Comparison of ENCODE assay signal across 23 cellular contexts in genomic region chr2:57793310-57793709, GRCh38.
DNase-seq lines count a peak whose midpoint lies in the region; ATAC-seq, FAIRE-seq and TF ChIP-seq lines count a peak whose summit lies in the region.
"Had no signal": no experiment of that assay in that cellular context is flagged by ENCODE, and none has a peak within 500 bp of the region (broad histone marks: within the 10 kb centered on the region; RNA-seq: fewer than 3 reads in every experiment).

No MANE protein-coding gene starts in this region.

- no peak overlapping the region; the same call in 1 of the 2 replicates for H3K18ac ChIP-seq in H1 (ENCODE audit: extremely low read depth, low read length)

- H2BK15ac ChIP-seq in H1 (ENCODE audit: low read length), result peak overlapping the region; percentile 90; the same call in 1 of the 2 replicates

- H3K27me3 ChIP-seq in H1 (replicated peaks in 1 of 4; ENCODE audit: control insufficient read depth in 3 of 4, extremely low read depth in 1 of 4, insufficient read depth in 3 of 4, low read length in 3 of 4), result no peaks in the 10 kb centered on the region
- no peaks in the 10 kb centered on the region for H3K27me3 ChIP-seq in HAP-1 (ENCODE audit: low read depth)
- H3K27me3 ChIP-seq: BE2C, BLaER1 had no signal

- no peaks in the 10 kb centered on the region for H4K20me1 ChIP-seq in H1 (replicated peaks in 1 of 2; ENCODE audit: control insufficient read depth in 1 of 2, insufficient read depth in 2 of 2, low read length in 2 of 2)
- H4K20me1 ChIP-seq: BLaER1 had no signal

- no peak for DNase-seq in H1 (ENCODE audit: low read depth in 1 of 2, low spot score in 2 of 2)
- DNase-seq in amygdala (lab: John Stamatoyannopoulos, UW), result no peak
- no peak for DNase-seq in central memory CD4-positive, alpha-beta T cell
- no peak for DNase-seq in HAP-1 (ENCODE audit: low spot score in 2 of 2)
- DNase-seq: 8988T; ACHN; BE2C; C1 segment of cervical spinal cord; CD4-positive, alpha-beta memory T cell; CD4-positive, CD25-positive, alpha-beta regulatory T cell; CD8-positive, alpha-beta memory T cell; COR-L47; DMS 273 treated with DMSO at 0.1 percent for 48 hours; DMS79 treated with DMSO at 0.1 percent for 48 hours; GF-D8 had no signal

- H3K79me2 ChIP-seq in H1 (ENCODE audit: control insufficient read depth in 1 of 2, insufficient read depth in 2 of 2, low read length in 2 of 2), result no peaks in the 10 kb centered on the region

- WGBS in H1 (ENCODE audit: extremely low coverage in 1 of 2, insufficient coverage in 1 of 2, insufficient read length in 1 of 2, insufficient replicate concordance in 2 of 2, low coverage in 1 of 2, low lambda C conversion rate in 2 of 2, missing lambda C conversion rate in 1 of 2), 2 experiments, result 95% methylated on average over 2 of the region's 2 CpGs; no CpG with 5 or more reads in 1 of the 2 experiments

- peak overlapping the region; percentile 72; the same call in 1 of the 2 replicates for H2BK20ac ChIP-seq in H1 (ENCODE audit: low read length)

- no peak overlapping the region for H4K5ac ChIP-seq in H1 (ENCODE audit: insufficient read length, low read depth, low read length)

- no peak overlapping the region for H4K91ac ChIP-seq in H1 (replicated peaks; ENCODE audit: insufficient read length, low read length)

- H3K36me3 ChIP-seq in H1 (ENCODE audit: control insufficient read depth in 2 of 4, insufficient read depth in 4 of 4, low read length in 3 of 4), result peaks cover 0 to 6% (median 0%) of the 10 kb centered on the region in 4 experiments; a peak in 1 of 8 replicates
- no peaks in the 10 kb centered on the region for H3K36me3 ChIP-seq in HAP-1 (replicated peaks)
- H3K36me3 ChIP-seq: BE2C, BLaER1 had no signal

- H3K4me1 ChIP-seq in H1 (replicated peaks in 1 of 4; ENCODE audit: control insufficient read depth in 3 of 4, insufficient read depth in 4 of 4, low read length in 3 of 4) (peaks cover 0 to 9% (median 0%) of the 10 kb centered on the region in 4 experiments; a peak in 3 of 7 replicates), HAP-1 (peaks cover 4% of the 10 kb centered on the region; the same call in 1 of the 2 replicates)
- H3K4me1 ChIP-seq: BE2C, BLaER1 had no signal

- no peak overlapping the region for H3K23ac ChIP-seq in H1 (ENCODE audit: insufficient read length)

- POLR2A ChIA-PET in H1 (lab: Charles Lee; ENCODE audit: partially characterized antibody), result no interaction called here

- no peak overlapping the region for H2AK5ac ChIP-seq in H1 (ENCODE audit: low read depth, low read length)

- no peaks in the 10 kb centered on the region for H3K23me2 ChIP-seq in H1 (ENCODE audit: low read depth, low read length)

- no peak overlapping the region for H3K27ac ChIP-seq in H1 (ENCODE audit: low read depth, low read length)
- H3K27ac ChIP-seq: BLaER1 had no signal

- H2AFZ ChIP-seq in H1 (ENCODE audit: low read length), result no peak overlapping the region

- no peak overlapping the region for H2BK12ac ChIP-seq in H1 (ENCODE audit: low read depth, low read length)

- no peak overlapping the region for H3K56ac ChIP-seq in H1 (replicated peaks; ENCODE audit: insufficient read length, low read depth, low read length)

- in situ Hi-C loops in HAP-1 (cut with MboI; ENCODE audit: low sequenced_read_pairs), result no loop called here

- no peak overlapping the region for H3K4me3 ChIP-seq in H1 (ENCODE audit: extremely low read depth in 1 of 4, insufficient read depth in 2 of 4, low read depth in 3 of 4, low read length in 4 of 4)
- no peak overlapping the region for H3K4me3 ChIP-seq in HAP-1
- H3K4me3 ChIP-seq: BLaER1, GM12878 had no signal

- H3K9me3 ChIP-seq in H1 (ENCODE audit: insufficient read depth in 2 of 2, low read depth in 1 of 2, low read length in 1 of 2), result no peaks in the 10 kb centered on the region
- H3K9me3 ChIP-seq in HAP-1, result no peaks in the 10 kb centered on the region
- H3K9me3 ChIP-seq: BE2C, BLaER1 had no signal

- H3K14ac ChIP-seq in H1 (ENCODE audit: insufficient read length), result no peak overlapping the region

- no peak overlapping the region for H3K9ac ChIP-seq in H1 (replicated peaks in 1 of 4; ENCODE audit: extremely low read depth in 1 of 4, low read depth in 3 of 4, low read length in 3 of 4)
- H3K9ac ChIP-seq: BLaER1 had no signal

- no peak for TF ChIP-seq CTCF in H1 (IDR thresholded peaks at IDR 0.05; ENCODE audit: control extremely low read depth in 1 of 3, insufficient read depth in 1 of 3, low read depth in 1 of 3, low read length in 3 of 3)

- H3K79me1 ChIP-seq in H1 (ENCODE audit: low read depth, low read length), result no peaks in the 10 kb centered on the region

- FAIRE-seq in H1 (lab: Jason Lieb, UNC), result no peak
- FAIRE-seq: A204.1, G401.6, GM12878, GM12892, GM18507 had no signal

- ATAC-seq in HG02610 (IDR thresholded peaks at IDR 0.05; ENCODE audit: unreplicated experiment) (peak; percentile 50), HG03565 (IDR thresholded peaks at IDR 0.05; ENCODE audit: unreplicated experiment) (peak; percentile 49)
- ATAC-seq: GM12878 had no signal

- H3K4ac ChIP-seq in H1 (replicated peaks; ENCODE audit: insufficient read length, low read depth, low read length), result no peak overlapping the region

- no peak for TF ChIP-seq EP300 in H1 (IDR thresholded peaks at IDR 0.05; ENCODE audit: borderline replicate concordance in 1 of 2, low read depth in 2 of 2, low read length in 2 of 2)

- no peak overlapping the region for H2BK120ac ChIP-seq in H1 (replicated peaks; ENCODE audit: low read depth, low read length)

- no peak for TF ChIP-seq RAD21 in H1 (IDR thresholded peaks at IDR 0.05 in 1 of 2, conservative IDR thresholded peaks at IDR 0.05 in 1 of 2; ENCODE audit: low read depth in 2 of 2, low read length in 2 of 2)

- CTCF ChIA-PET in H1 (lab: Charles Lee; ENCODE audit: partially characterized antibody), result no interaction called here

- TF ChIP-seq POLR2A in H1 (IDR thresholded peaks at IDR 0.05; ENCODE audit: control extremely low read depth in 1 of 2, low read depth in 2 of 2, low read length in 2 of 2), result no peak

- 0 out of 2 replicates have a peak overlapping the region, but pooled peaks have one; percentile 60 for H2BK5ac ChIP-seq in H1 (ENCODE audit: low read depth, low read length)

- no peak overlapping the region for H3K4me2 ChIP-seq in H1 (ENCODE audit: insufficient read depth in 1 of 2, low read depth in 2 of 2, low read length in 2 of 2)
- H3K4me2 ChIP-seq: BLaER1 had no signal

- no peak overlapping the region for H4K8ac ChIP-seq in H1 (ENCODE audit: extremely low read depth, insufficient read depth, low read length)

TF ChIP-seq in H1, 55 proteins besides CTCF, POLR2A, EP300 and RAD21:
- TF ChIP-seq RNF2 (IDR thresholded peaks at IDR 0.05; ENCODE audit: borderline replicate concordance, low read depth, low read length, missing control alignments, poor library complexity, severe bottlenecking), result no peak
- TF ChIP-seq ZNF274 (IDR thresholded peaks at IDR 0.05; ENCODE audit: borderline replicate concordance, extremely low read depth, low read length), result no peak
- no peak for TF ChIP-seq SIN3A (conservative IDR thresholded peaks at IDR 0.05 in 1 of 2, IDR thresholded peaks at IDR 0.05 in 1 of 2; ENCODE audit: low read depth in 1 of 2, low read length in 2 of 2)
- no peak for TF ChIP-seq CREB1 (IDR thresholded peaks at IDR 0.05)
- TF ChIP-seq SUZ12 (IDR thresholded peaks at IDR 0.05; ENCODE audit: low read length), result no peak
- TF ChIP-seq BACH1 (IDR thresholded peaks at IDR 0.05; ENCODE audit: low read length), result no peak
- no peak for TF ChIP-seq JUN (IDR thresholded peaks at IDR 0.05; ENCODE audit: low read depth, low read length)
- no peak for TF ChIP-seq POLR2AphosphoS5 (IDR thresholded peaks at IDR 0.05; ENCODE audit: low read depth, low read length)
- TF ChIP-seq CBX5 (IDR thresholded peaks at IDR 0.05; ENCODE audit: low read depth, low read length), result no peak
- TF ChIP-seq BCL11A (IDR thresholded peaks at IDR 0.05; ENCODE audit: low read depth in 2 of 2, low read length in 2 of 2), result no peak
- no peak for TF ChIP-seq KDM5A (IDR thresholded peaks at IDR 0.05; ENCODE audit: low read length)
- TF ChIP-seq SRF (IDR thresholded peaks at IDR 0.05; ENCODE audit: low read depth, low read length), result no peak
- no peak for TF ChIP-seq MAFK (IDR thresholded peaks at IDR 0.05; ENCODE audit: low read depth, low read length)
- TF ChIP-seq EZH2 (IDR thresholded peaks at IDR 0.05; ENCODE audit: low read depth, low read length, severe bottlenecking), result no peak
- no peak for TF ChIP-seq TAF1 (IDR thresholded peaks at IDR 0.05; ENCODE audit: low read depth, low read length)
- no peak for TF ChIP-seq KDM4A (IDR thresholded peaks at IDR 0.05; ENCODE audit: low read depth, low read length, severe bottlenecking)
- TF ChIP-seq RBBP5 (IDR thresholded peaks at IDR 0.05; ENCODE audit: borderline replicate concordance, low read depth, low read length), result no peak
- no peak for TF ChIP-seq SIRT6 (IDR thresholded peaks at IDR 0.05; ENCODE audit: low read length)
- TF ChIP-seq CHD2 (IDR thresholded peaks at IDR 0.05; ENCODE audit: low read length), result no peak
